7 cellular contexts compared by ENCODE assay signal in genomic region chr4:153127773-153128494, GRCh38.
A peak's percentile ranks its signal among the peaks of the same experiment; 100 is the strongest.
DNase-seq lines count a peak whose midpoint lies in the region; ATAC-seq and TF ChIP-seq lines count a peak whose summit lies in the region.

No MANE protein-coding gene starts in this region.

- no peaks in the 10 kb centered on the region for H3K36me3 ChIP-seq in colonic mucosa

- no peak overlapping the region for H3K27ac ChIP-seq in colonic mucosa

- no peaks in the 10 kb centered on the region for H3K4me1 ChIP-seq in colonic mucosa

- DNase-seq in NCI-H510A (lab: John Stamatoyannopoulos, UW), result peak; percentile 30
- DNase-seq in activated CD4-positive, alpha-beta T cell treated with anti-CD3 and anti-CD28 coated beads for 48 hours, result peak; percentile 89
- DNase-seq in colonic mucosa, result peak; percentile 93
- DNase-seq in left colon, result peak; percentile 58 to 89
- peak; percentile 77 for DNase-seq in stimulated activated CD4-positive, alpha-beta T cell treated with anti-CD3 and anti-CD28 coated beads, Interleukin-4, amount 100 ng/mL, for 1 hour

- no peak overlapping the region for H3K4me3 ChIP-seq in colonic mucosa

- H3K9me3 ChIP-seq in colonic mucosa, result no peaks in the 10 kb centered on the region

- H3K27me3 ChIP-seq in colonic mucosa, result no peaks in the 10 kb centered on the region

- TF ChIP-seq CTCF in colonic mucosa (IDR thresholded peaks at IDR 0.05), result peak; percentile 77

- intact Hi-C loops in colonic mucosa (cut with DNase I) (loop anchor here (2.0 to 5.0 kb wide), 2 partner anchors 45 to 281 kb away; no protein-coding TSS in a partner anchor), left colon (cut with DNase I, micrococcal nuclease) (loop anchor here in 1 of 2 donors (5.0 kb wide), 1 partner anchor 41 kb away; no protein-coding TSS in a partner anchor)

- peak; percentile 80 for ATAC-seq in GM18502 (IDR thresholded peaks at IDR 0.05; ENCODE audit: poor library complexity, unreplicated experiment)
- ATAC-seq in HG03432 (IDR thresholded peaks at IDR 0.05; ENCODE audit: unreplicated experiment), result peak; percentile 82
- ATAC-seq in left colon, result peak; percentile 87

- no peak overlapping the region for H3K9ac ChIP-seq in colonic mucosa (ENCODE audit: low read depth in 2 of 2, low read length in 2 of 2)

Comparison
In these comparisons a context has a peak if more than half of its experiments do, and no peak if none do; other contexts are left out.
1. DNase-seq: peak in every context shown above with its lines; median percentile 93 in colonic mucosa; 89 in activated CD4-positive, alpha-beta T cell treated with anti-CD3 and anti-CD28 coated beads for 48 hours; 77 in stimulated activated CD4-positive, alpha-beta T cell treated with anti-CD3 and anti-CD28 coated beads, Interleukin-4, amount 100 ng/mL, for 1 hour; 74 in left colon; 30 in NCI-H510A.